8 cellular contexts compared by ENCODE assay signal in genomic region chr14:30873308-30874119, GRCh38. TPM values are rescaled to one million over a fixed set of nuclear protein-coding genes. Genes with fewer than 3 reads are reported as not detected.
A peak's percentile ranks its signal among the peaks of the same experiment; 100 is the strongest.
DNase-seq lines count a peak whose midpoint lies in the region; ATAC-seq, FAIRE-seq and TF ChIP-seq lines count a peak whose summit lies in the region.

No MANE protein-coding gene starts in this region.

- ATAC-seq in activated CD4-positive, CD25-positive, alpha-beta regulatory T cell treated with anti-CD3 and anti-CD28 coated beads, Interleukin-2, amount 50 U/mL, for 24 hours: no peak

- no peak overlapping the region for H3K27ac ChIP-seq in small intestine (ENCODE audit: low read depth in 1 of 2, low read length in 1 of 2)

- no peak for DNase-seq in GM12891 (ENCODE audit: insufficient read length, low spot score)
- DNase-seq in NCI-H446 treated with DMSO at 0.1 percent for 48 hours (lab: John Stamatoyannopoulos, UW): peak; percentile 16
- DNase-seq in endothelial cell (ENCODE audit: low spot score): no peak
- peak; percentile 26 for DNase-seq in retina
- no peak for DNase-seq in SIG-M5 (lab: John Stamatoyannopoulos, UW)
- no peak for DNase-seq in small intestine
- no peak for DNase-seq in NCI-H1436 (lab: John Stamatoyannopoulos, UW)

- no peaks in the 10 kb centered on the region for H3K36me3 ChIP-seq in small intestine (ENCODE audit: control insufficient read depth in 2 of 2, insufficient read depth in 2 of 2, low read length in 2 of 2)

- peak overlapping the region in 1 of 2 donors; percentile 53 for H3K4me3 ChIP-seq in small intestine (ENCODE audit: low read depth in 1 of 2, low read length in 2 of 2)

- no peak for TF ChIP-seq CTCF in endothelial cell (IDR thresholded peaks at IDR 0.05; ENCODE audit: unreplicated experiment)

- no peak overlapping the region for H3K27ac Mint-ChIP-seq in endothelial cell (ENCODE audit: unreplicated experiment)

- H3K4me3 Mint-ChIP-seq in endothelial cell (ENCODE audit: unreplicated experiment): peak overlapping the region; percentile 7

- peaks cover 5% of the 10 kb centered on the region for H3K36me3 Mint-ChIP-seq in endothelial cell (ENCODE audit: low read depth, unreplicated experiment)

- 72 to 82% (median 75%) methylated on average over 20 of the region's 20 CpGs for WGBS in small intestine, 3 donors

- H3K9me3 ChIP-seq in small intestine (ENCODE audit: control insufficient read depth, low read depth): no peaks in the 10 kb centered on the region

- TF ChIP-seq POLR2A in GM12891 (IDR thresholded peaks at IDR 0.05; ENCODE audit: low read depth, low read length): no peak

- peaks cover 4 to 18% of the 10 kb centered on the region in 2 donors for H3K27me3 ChIP-seq in small intestine (ENCODE audit: control insufficient read depth in 2 of 2, insufficient read depth in 2 of 2, low read length in 2 of 2)

- peaks cover 0 to 3% of the 10 kb centered on the region in 2 donors for H3K4me1 ChIP-seq in small intestine (ENCODE audit: control insufficient read depth in 2 of 2, insufficient read depth in 1 of 2, low read depth in 1 of 2, low read length in 1 of 2)

- H3K9me3 Mint-ChIP-seq in endothelial cell (ENCODE audit: unreplicated experiment): no peaks in the 10 kb centered on the region

- peaks cover 12% of the 10 kb centered on the region for H3K4me1 Mint-ChIP-seq in endothelial cell (ENCODE audit: unreplicated experiment)

- FAIRE-seq in GM12891 (lab: Jason Lieb, UNC) (peak; percentile 5), small intestine (lab: Jason Lieb, UNC) (no peak)

- H3K27me3 Mint-ChIP-seq in endothelial cell (ENCODE audit: unreplicated experiment): peaks cover 9% of the 10 kb centered on the region

TF ChIP-seq in GM12891, 5 proteins besides CTCF, POLR2A, EP300 and RAD21:
- TF ChIP-seq PAX5 (IDR thresholded peaks at IDR 0.05; ENCODE audit: insufficient read depth, low read length, severe bottlenecking) (no peak), POU2F2 (IDR thresholded peaks at IDR 0.05; ENCODE audit: low read depth, low read length) (no peak), SPI1 (IDR thresholded peaks at IDR 0.05; ENCODE audit: low read depth, low read length) (no peak), POLR2AphosphoS5 (IDR thresholded peaks at IDR 0.05; ENCODE audit: low read depth, low read length) (no peak), TAF1 (IDR thresholded peaks at IDR 0.05; ENCODE audit: low read depth, low read length) (no peak)
TF ChIP-seq in GM12891: peak in this region for 0.

RNA-seq across cellular contexts. Expression of gene COCH, which starts 0.8 kb away (rescaled TPM):
- polyA plus RNA-seq in GM12891 (2012; ENCODE audit: low read depth, missing spikeins): 3.0 TPM
- total RNA-seq in endothelial cell (ENCODE audit: unreplicated experiment): 3.7 TPM
- polyA plus RNA-seq in small intestine: under 1 TPM in 2 of 3 donors, not detected in 1; 0.76 to 0.81 TPM

Comparison
In these comparisons a context has a peak if more than half of its experiments do, and no peak if none do; other contexts are left out.
1. DNase-seq: peak in NCI-H446 treated with DMSO at 0.1 percent for 48 hours (single experiment) and retina (single experiment); none in GM12891 (single experiment), endothelial cell (single experiment), SIG-M5 (single experiment), small intestine (single experiment) and NCI-H1436 (single experiment).